In the genomic region with DNA sequence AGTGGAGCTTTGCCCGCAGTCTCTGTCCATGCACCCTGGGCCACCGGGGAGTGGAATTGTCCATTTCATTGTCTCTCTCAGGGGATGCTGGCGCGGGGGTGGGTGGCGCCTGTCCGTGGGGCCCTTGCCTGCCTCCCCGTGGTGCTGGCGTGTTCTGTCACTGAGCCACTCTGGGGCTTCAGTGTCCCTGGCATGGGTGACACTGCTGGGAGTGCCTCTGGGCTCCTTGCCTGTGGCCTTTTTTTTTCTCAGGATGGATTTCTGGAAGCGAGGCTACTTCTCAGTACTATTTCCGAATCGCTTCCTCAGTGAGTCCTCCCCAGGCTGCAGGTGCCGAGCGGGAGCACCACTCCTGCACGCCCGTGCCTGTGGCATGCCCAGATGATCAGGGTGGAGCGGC, we compare ENCODE assay signal across 2 cellular contexts.
TF ChIP-seq lines count a peak whose summit lies in the region.

No MANE protein-coding gene starts in this region.

TF ChIP-seq in SK-N-SH, 30 proteins besides CTCF, POLR2A, EP300 and RAD21 (continued from another document):
- TF ChIP-seq MXI1 (IDR thresholded peaks at IDR 0.05; ENCODE audit: low read depth, low read length) (no peak), IRF3 (IDR thresholded peaks at IDR 0.05; ENCODE audit: low read depth, low read length) (no peak), NRF1 (IDR thresholded peaks at IDR 0.05; ENCODE audit: low read depth, low read length) (no peak), SIN3A (IDR thresholded peaks at IDR 0.05; ENCODE audit: borderline replicate concordance, low read depth, low read length) (no peak), FOXJ3 (CRISPR knock-in tag; IDR thresholded peaks at IDR 0.05) (no peak), ZBTB33 (IDR thresholded peaks at IDR 0.05; ENCODE audit: borderline replicate concordance, low read depth) (no peak), TAF1 (IDR thresholded peaks at IDR 0.05; ENCODE audit: borderline replicate concordance, low read depth, low read length) (no peak), CHD2 (IDR thresholded peaks at IDR 0.05; ENCODE audit: low read length, partially characterized antibody) (no peak), GABPA (IDR thresholded peaks at IDR 0.05; ENCODE audit: low read depth) (no peak), NFIC (IDR thresholded peaks at IDR 0.05; ENCODE audit: borderline replicate concordance) (no peak), EZH2phosphoT487 (IDR thresholded peaks at IDR 0.05; ENCODE audit: borderline replicate concordance, low read depth) (no peak)
- TF ChIP-seq, protein P1, sequence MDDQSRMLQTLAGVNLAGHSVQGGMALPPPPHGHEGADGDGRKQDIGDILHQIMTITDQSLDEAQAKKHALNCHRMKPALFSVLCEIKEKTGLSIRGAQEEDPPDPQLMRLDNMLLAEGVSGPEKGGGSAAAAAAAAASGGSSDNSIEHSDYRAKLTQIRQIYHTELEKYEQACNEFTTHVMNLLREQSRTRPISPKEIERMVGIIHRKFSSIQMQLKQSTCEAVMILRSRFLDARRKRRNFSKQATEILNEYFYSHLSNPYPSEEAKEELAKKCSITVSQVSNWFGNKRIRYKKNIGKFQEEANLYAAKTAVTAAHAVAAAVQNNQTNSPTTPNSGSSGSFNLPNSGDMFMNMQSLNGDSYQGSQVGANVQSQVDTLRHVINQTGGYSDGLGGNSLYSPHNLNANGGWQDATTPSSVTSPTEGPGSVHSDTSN (IDR thresholded peaks at IDR 0.05): no peak
- TF ChIP-seq, protein P2, sequence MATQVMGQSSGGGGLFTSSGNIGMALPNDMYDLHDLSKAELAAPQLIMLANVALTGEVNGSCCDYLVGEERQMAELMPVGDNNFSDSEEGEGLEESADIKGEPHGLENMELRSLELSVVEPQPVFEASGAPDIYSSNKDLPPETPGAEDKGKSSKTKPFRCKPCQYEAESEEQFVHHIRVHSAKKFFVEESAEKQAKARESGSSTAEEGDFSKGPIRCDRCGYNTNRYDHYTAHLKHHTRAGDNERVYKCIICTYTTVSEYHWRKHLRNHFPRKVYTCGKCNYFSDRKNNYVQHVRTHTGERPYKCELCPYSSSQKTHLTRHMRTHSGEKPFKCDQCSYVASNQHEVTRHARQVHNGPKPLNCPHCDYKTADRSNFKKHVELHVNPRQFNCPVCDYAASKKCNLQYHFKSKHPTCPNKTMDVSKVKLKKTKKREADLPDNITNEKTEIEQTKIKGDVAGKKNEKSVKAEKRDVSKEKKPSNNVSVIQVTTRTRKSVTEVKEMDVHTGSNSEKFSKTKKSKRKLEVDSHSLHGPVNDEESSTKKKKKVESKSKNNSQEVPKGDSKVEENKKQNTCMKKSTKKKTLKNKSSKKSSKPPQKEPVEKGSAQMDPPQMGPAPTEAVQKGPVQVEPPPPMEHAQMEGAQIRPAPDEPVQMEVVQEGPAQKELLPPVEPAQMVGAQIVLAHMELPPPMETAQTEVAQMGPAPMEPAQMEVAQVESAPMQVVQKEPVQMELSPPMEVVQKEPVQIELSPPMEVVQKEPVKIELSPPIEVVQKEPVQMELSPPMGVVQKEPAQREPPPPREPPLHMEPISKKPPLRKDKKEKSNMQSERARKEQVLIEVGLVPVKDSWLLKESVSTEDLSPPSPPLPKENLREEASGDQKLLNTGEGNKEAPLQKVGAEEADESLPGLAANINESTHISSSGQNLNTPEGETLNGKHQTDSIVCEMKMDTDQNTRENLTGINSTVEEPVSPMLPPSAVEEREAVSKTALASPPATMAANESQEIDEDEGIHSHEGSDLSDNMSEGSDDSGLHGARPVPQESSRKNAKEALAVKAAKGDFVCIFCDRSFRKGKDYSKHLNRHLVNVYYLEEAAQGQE (IDR thresholded peaks at IDR 0.05; ENCODE audit: low read depth, low read length): no peak

TF ChIP-seq in SK-N-SH treated with all-trans-retinoic acid at 6 μM for 48 hours, 23 proteins besides CTCF, POLR2A, EP300 and RAD21:
- TF ChIP-seq, protein P3, sequence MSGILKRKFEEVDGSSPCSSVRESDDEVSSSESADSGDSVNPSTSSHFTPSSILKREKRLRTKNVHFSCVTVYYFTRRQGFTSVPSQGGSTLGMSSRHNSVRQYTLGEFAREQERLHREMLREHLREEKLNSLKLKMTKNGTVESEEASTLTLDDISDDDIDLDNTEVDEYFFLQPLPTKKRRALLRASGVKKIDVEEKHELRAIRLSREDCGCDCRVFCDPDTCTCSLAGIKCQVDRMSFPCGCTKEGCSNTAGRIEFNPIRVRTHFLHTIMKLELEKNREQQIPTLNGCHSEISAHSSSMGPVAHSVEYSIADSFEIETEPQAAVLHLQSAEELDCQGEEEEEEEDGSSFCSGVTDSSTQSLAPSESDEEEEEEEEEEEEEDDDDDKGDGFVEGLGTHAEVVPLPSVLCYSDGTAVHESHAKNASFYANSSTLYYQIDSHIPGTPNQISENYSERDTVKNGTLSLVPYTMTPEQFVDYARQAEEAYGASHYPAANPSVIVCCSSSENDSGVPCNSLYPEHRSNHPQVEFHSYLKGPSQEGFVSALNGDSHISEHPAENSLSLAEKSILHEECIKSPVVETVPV (CRISPR knock-in tag; IDR thresholded peaks at IDR 0.05): no peak
- TF ChIP-seq GLIS3 (CRISPR knock-in tag; IDR thresholded peaks at IDR 0.05) (no peak), TOX (CRISPR knock-in tag; IDR thresholded peaks at IDR 0.05; ENCODE audit: borderline replicate concordance) (no peak), PPARA (CRISPR knock-in tag; IDR thresholded peaks at IDR 0.05; ENCODE audit: borderline replicate concordance) (no peak), ZNF565 (CRISPR knock-in tag; conservative IDR thresholded peaks at IDR 0.05; ENCODE audit: low read depth) (no peak), CSDC2 (CRISPR knock-in tag; IDR thresholded peaks at IDR 0.05) (no peak), ESRRG (CRISPR knock-in tag; IDR thresholded peaks at IDR 0.05) (no peak), TCF4 (CRISPR knock-in tag; IDR thresholded peaks at IDR 0.05; ENCODE audit: borderline replicate concordance) (no peak), CREB5 (CRISPR knock-in tag; IDR thresholded peaks at IDR 0.05; ENCODE audit: low read depth) (no peak), OSR1 (CRISPR knock-in tag; IDR thresholded peaks at IDR 0.05) (no peak), PATZ1 (CRISPR knock-in tag; IDR thresholded peaks at IDR 0.05; ENCODE audit: borderline replicate concordance) (no peak), BACH2 (CRISPR knock-in tag; IDR thresholded peaks at IDR 0.05; ENCODE audit: borderline replicate concordance) (no peak), ZFP3 (CRISPR knock-in tag; IDR thresholded peaks at IDR 0.05) (no peak), ZC3H10 (CRISPR knock-in tag; IDR thresholded peaks at IDR 0.05) (no peak), ZNF8 (CRISPR knock-in tag; IDR thresholded peaks at IDR 0.05) (no peak), TSHZ2 (CRISPR knock-in tag; IDR thresholded peaks at IDR 0.05) (no peak)
